In the genomic region with DNA sequence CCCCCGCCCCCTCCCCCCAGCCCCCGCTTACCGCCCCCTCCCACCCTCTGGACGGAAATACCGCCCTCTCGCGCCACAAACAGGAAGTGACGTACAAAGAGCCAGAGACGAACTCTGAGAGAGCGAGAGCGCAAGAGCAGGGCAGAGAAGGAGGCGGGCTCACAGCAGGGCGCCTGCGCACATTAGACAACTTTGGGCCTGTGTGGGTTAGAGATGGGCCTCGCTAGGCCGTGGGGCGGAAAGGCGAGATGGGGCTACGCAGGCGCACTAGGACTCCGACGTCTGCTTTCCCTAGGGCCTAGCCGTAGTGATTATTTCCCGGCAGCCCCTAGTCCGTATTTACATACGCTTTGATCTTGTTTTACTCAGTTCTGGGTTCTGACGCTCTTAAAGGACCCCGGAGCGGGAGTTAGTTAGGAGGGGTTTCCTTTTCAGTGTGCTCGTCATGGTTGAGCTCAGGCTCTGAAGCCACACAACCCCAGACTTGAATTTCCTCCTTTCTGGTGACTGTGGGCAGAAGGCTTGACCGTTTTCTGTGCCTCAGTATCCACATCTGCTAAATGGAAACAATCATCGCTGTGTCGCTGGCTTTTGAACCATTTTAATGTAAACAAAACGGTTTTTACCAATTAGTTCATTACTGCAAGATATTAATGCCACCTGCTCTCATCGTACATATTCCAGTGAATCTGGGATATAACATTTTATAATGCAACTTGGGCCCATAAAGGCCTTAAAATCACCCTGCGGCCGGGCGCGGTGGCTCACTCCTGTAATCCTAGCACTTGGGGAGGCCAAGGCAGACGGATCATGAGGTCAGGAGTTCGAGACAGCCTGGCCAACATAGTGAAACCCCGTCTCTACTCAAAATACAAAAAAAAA, we compare ENCODE assay signal across 1 cellular context.
TF ChIP-seq lines count a peak whose summit lies in the region.

No MANE protein-coding gene starts in this region.

TF ChIP-seq in GM12878, 131 proteins besides CTCF, POLR2A, EP300 and RAD21 (continued from another document and continues in another):
- TF ChIP-seq MYC (IDR thresholded peaks at IDR 0.05; ENCODE audit: insufficient read depth, insufficient read length, insufficient replicate concordance, low read length, severe bottlenecking) (no peak), ZNF622 (IDR thresholded peaks at IDR 0.05) (no peak), KDM1A (IDR thresholded peaks at IDR 0.05; ENCODE audit: borderline replicate concordance) (no peak), TCF3 (IDR thresholded peaks at IDR 0.05; ENCODE audit: borderline replicate concordance, insufficient read depth, low read depth, low read length) (no peak), ASH2L (IDR thresholded peaks at IDR 0.05; ENCODE audit: borderline replicate concordance, low read depth) (no peak), HDGF (IDR thresholded peaks at IDR 0.05) (peak; percentile 80; the same call in 1 of the 2 replicates), MXI1 (IDR thresholded peaks at IDR 0.05; ENCODE audit: low read depth, low read length) (peak; percentile 54; the same call in 1 of the 2 replicates), NFYA (IDR thresholded peaks at IDR 0.05; ENCODE audit: borderline replicate concordance, low read depth, low read length) (no peak), MTA2 (IDR thresholded peaks at IDR 0.05; ENCODE audit: low read depth) (no peak), POU2F2 (IDR thresholded peaks at IDR 0.05; ENCODE audit: borderline replicate concordance, low read depth, low read length) (peak; percentile 99), KAT2A (conservative IDR thresholded peaks at IDR 0.05; ENCODE audit: control insufficient read depth, low read depth, low read length) (no peak), SRF (IDR thresholded peaks at IDR 0.05; ENCODE audit: low read depth in 2 of 2, low read length in 2 of 2) (no peak), WRNIP1 (IDR thresholded peaks at IDR 0.05; ENCODE audit: borderline replicate concordance, low read depth, low read length) (0 out of 2 replicates have a peak, but pooled peaks have one; percentile 56), EZH2 (IDR thresholded peaks at IDR 0.05; ENCODE audit: borderline replicate concordance, control insufficient read depth, low read depth, low read length) (no peak), TBL1XR1 (IDR thresholded peaks at IDR 0.05; ENCODE audit: low read depth, low read length) (no peak), RAD51 (IDR thresholded peaks at IDR 0.05) (no peak), TAF1 (IDR thresholded peaks at IDR 0.05; ENCODE audit: borderline replicate concordance, low read depth, low read length) (peak; percentile 37; the same call in 1 of the 2 replicates), NFXL1 (IDR thresholded peaks at IDR 0.05; ENCODE audit: borderline replicate concordance) (no peak), RBBP5 (conservative IDR thresholded peaks at IDR 0.05) (no peak), SREBF1 (IDR thresholded peaks at IDR 0.05; ENCODE audit: low read length) (no peak), NR2F1 (conservative IDR thresholded peaks at IDR 0.05) (no peak)
- TF ChIP-seq, protein P1, sequence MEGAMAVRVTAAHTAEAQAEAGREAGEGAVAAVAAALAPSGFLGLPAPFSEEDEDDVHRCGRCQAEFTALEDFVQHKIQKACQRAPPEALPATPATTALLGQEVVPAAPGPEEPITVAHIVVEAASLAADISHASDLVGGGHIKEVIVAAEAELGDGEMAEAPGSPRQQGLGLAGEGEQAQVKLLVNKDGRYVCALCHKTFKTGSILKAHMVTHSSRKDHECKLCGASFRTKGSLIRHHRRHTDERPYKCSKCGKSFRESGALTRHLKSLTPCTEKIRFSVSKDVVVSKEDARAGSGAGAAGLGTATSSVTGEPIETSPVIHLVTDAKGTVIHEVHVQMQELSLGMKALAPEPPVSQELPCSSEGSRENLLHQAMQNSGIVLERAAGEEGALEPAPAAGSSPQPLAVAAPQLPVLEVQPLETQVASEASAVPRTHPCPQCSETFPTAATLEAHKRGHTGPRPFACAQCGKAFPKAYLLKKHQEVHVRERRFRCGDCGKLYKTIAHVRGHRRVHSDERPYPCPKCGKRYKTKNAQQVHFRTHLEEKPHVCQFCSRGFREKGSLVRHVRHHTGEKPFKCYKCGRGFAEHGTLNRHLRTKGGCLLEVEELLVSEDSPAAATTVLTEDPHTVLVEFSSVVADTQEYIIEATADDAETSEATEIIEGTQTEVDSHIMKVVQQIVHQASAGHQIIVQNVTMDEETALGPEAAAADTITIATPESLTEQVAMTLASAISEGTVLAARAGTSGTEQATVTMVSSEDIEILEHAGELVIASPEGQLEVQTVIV (IDR thresholded peaks at IDR 0.05; ENCODE audit: borderline replicate concordance, partially characterized antibody): no peak
- TF ChIP-seq, protein P2, sequence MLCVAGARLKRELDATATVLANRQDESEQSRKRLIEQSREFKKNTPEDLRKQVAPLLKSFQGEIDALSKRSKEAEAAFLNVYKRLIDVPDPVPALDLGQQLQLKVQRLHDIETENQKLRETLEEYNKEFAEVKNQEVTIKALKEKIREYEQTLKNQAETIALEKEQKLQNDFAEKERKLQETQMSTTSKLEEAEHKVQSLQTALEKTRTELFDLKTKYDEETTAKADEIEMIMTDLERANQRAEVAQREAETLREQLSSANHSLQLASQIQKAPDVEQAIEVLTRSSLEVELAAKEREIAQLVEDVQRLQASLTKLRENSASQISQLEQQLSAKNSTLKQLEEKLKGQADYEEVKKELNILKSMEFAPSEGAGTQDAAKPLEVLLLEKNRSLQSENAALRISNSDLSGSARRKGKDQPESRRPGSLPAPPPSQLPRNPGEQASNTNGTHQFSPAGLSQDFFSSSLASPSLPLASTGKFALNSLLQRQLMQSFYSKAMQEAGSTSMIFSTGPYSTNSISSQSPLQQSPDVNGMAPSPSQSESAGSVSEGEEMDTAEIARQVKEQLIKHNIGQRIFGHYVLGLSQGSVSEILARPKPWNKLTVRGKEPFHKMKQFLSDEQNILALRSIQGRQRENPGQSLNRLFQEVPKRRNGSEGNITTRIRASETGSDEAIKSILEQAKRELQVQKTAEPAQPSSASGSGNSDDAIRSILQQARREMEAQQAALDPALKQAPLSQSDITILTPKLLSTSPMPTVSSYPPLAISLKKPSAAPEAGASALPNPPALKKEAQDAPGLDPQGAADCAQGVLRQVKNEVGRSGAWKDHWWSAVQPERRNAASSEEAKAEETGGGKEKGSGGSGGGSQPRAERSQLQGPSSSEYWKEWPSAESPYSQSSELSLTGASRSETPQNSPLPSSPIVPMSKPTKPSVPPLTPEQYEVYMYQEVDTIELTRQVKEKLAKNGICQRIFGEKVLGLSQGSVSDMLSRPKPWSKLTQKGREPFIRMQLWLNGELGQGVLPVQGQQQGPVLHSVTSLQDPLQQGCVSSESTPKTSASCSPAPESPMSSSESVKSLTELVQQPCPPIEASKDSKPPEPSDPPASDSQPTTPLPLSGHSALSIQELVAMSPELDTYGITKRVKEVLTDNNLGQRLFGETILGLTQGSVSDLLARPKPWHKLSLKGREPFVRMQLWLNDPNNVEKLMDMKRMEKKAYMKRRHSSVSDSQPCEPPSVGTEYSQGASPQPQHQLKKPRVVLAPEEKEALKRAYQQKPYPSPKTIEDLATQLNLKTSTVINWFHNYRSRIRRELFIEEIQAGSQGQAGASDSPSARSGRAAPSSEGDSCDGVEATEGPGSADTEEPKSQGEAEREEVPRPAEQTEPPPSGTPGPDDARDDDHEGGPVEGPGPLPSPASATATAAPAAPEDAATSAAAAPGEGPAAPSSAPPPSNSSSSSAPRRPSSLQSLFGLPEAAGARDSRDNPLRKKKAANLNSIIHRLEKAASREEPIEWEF (IDR thresholded peaks at IDR 0.05; ENCODE audit: insufficient replicate concordance, low read depth, low read length): no peak
- TF ChIP-seq, protein P3, sequence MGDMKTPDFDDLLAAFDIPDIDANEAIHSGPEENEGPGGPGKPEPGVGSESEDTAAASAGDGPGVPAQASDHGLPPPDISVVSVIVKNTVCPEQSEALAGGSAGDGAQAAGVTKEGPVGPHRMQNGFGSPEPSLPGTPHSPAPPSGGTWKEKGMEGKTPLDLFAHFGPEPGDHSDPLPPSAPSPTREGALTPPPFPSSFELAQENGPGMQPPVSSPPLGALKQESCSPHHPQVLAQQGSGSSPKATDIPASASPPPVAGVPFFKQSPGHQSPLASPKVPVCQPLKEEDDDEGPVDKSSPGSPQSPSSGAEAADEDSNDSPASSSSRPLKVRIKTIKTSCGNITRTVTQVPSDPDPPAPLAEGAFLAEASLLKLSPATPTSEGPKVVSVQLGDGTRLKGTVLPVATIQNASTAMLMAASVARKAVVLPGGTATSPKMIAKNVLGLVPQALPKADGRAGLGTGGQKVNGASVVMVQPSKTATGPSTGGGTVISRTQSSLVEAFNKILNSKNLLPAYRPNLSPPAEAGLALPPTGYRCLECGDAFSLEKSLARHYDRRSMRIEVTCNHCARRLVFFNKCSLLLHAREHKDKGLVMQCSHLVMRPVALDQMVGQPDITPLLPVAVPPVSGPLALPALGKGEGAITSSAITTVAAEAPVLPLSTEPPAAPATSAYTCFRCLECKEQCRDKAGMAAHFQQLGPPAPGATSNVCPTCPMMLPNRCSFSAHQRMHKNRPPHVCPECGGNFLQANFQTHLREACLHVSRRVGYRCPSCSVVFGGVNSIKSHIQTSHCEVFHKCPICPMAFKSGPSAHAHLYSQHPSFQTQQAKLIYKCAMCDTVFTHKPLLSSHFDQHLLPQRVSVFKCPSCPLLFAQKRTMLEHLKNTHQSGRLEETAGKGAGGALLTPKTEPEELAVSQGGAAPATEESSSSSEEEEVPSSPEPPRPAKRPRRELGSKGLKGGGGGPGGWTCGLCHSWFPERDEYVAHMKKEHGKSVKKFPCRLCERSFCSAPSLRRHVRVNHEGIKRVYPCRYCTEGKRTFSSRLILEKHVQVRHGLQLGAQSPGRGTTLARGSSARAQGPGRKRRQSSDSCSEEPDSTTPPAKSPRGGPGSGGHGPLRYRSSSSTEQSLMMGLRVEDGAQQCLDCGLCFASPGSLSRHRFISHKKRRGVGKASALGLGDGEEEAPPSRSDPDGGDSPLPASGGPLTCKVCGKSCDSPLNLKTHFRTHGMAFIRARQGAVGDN (IDR thresholded peaks at IDR 0.05): no peak; the same call in 1 of the 2 replicates
- TF ChIP-seq, protein P4, sequence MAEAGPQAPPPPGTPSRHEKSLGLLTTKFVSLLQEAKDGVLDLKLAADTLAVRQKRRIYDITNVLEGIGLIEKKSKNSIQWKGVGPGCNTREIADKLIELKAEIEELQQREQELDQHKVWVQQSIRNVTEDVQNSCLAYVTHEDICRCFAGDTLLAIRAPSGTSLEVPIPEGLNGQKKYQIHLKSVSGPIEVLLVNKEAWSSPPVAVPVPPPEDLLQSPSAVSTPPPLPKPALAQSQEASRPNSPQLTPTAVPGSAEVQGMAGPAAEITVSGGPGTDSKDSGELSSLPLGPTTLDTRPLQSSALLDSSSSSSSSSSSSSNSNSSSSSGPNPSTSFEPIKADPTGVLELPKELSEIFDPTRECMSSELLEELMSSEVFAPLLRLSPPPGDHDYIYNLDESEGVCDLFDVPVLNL (IDR thresholded peaks at IDR 0.05; ENCODE audit: low read depth, low read length): no peak
- TF ChIP-seq, protein P5, sequence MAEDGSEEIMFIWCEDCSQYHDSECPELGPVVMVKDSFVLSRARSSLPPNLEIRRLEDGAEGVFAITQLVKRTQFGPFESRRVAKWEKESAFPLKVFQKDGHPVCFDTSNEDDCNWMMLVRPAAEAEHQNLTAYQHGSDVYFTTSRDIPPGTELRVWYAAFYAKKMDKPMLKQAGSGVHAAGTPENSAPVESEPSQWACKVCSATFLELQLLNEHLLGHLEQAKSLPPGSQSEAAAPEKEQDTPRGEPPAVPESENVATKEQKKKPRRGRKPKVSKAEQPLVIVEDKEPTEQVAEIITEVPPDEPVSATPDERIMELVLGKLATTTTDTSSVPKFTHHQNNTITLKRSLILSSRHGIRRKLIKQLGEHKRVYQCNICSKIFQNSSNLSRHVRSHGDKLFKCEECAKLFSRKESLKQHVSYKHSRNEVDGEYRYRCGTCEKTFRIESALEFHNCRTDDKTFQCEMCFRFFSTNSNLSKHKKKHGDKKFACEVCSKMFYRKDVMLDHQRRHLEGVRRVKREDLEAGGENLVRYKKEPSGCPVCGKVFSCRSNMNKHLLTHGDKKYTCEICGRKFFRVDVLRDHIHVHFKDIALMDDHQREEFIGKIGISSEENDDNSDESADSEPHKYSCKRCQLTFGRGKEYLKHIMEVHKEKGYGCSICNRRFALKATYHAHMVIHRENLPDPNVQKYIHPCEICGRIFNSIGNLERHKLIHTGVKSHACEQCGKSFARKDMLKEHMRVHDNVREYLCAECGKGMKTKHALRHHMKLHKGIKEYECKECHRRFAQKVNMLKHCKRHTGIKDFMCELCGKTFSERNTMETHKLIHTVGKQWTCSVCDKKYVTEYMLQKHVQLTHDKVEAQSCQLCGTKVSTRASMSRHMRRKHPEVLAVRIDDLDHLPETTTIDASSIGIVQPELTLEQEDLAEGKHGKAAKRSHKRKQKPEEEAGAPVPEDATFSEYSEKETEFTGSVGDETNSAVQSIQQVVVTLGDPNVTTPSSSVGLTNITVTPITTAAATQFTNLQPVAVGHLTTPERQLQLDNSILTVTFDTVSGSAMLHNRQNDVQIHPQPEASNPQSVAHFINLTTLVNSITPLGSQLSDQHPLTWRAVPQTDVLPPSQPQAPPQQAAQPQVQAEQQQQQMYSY (CRISPR knock-in tag; IDR thresholded peaks at IDR 0.05): no peak
- TF ChIP-seq, protein P6, sequence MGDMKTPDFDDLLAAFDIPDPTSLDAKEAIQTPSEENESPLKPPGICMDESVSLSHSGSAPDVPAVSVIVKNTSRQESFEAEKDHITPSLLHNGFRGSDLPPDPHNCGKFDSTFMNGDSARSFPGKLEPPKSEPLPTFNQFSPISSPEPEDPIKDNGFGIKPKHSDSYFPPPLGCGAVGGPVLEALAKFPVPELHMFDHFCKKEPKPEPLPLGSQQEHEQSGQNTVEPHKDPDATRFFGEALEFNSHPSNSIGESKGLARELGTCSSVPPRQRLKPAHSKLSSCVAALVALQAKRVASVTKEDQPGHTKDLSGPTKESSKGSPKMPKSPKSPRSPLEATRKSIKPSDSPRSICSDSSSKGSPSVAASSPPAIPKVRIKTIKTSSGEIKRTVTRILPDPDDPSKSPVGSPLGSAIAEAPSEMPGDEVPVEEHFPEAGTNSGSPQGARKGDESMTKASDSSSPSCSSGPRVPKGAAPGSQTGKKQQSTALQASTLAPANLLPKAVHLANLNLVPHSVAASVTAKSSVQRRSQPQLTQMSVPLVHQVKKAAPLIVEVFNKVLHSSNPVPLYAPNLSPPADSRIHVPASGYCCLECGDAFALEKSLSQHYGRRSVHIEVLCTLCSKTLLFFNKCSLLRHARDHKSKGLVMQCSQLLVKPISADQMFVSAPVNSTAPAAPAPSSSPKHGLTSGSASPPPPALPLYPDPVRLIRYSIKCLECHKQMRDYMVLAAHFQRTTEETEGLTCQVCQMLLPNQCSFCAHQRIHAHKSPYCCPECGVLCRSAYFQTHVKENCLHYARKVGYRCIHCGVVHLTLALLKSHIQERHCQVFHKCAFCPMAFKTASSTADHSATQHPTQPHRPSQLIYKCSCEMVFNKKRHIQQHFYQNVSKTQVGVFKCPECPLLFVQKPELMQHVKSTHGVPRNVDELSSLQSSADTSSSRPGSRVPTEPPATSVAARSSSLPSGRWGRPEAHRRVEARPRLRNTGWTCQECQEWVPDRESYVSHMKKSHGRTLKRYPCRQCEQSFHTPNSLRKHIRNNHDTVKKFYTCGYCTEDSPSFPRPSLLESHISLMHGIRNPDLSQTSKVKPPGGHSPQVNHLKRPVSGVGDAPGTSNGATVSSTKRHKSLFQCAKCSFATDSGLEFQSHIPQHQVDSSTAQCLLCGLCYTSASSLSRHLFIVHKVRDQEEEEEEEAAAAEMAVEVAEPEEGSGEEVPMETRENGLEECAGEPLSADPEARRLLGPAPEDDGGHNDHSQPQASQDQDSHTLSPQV (IDR thresholded peaks at IDR 0.05): no peak
- TF ChIP-seq, protein P7, sequence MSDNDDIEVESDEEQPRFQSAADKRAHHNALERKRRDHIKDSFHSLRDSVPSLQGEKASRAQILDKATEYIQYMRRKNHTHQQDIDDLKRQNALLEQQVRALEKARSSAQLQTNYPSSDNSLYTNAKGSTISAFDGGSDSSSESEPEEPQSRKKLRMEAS (IDR thresholded peaks at IDR 0.05; ENCODE audit: low read depth, low read length): no peak
